In genomic region chr7:28054531-28055160, GRCh38 we compare ENCODE assay signal across 20 cellular contexts.
DNase-seq lines count a peak whose midpoint lies in the region; ATAC-seq and TF ChIP-seq lines count a peak whose summit lies in the region.
"Had no signal": no experiment of that assay in that cellular context is flagged by ENCODE, and none has a peak within 500 bp of the region (broad histone marks: within the 10 kb centered on the region; RNA-seq: fewer than 3 reads in every experiment).

No MANE protein-coding gene starts in this region.

- H3K27me3 ChIP-seq in HUES6 (ENCODE audit: control insufficient read depth, insufficient read depth, low read length) (no peaks in the 10 kb centered on the region), neural progenitor cell (no peaks in the 10 kb centered on the region), foreskin keratinocyte (no peaks in the 10 kb centered on the region)
- H3K27me3 ChIP-seq: upper lobe of left lung had no signal

- H3K27ac ChIP-seq in HUES6 (ENCODE audit: low read depth, low read length): peak overlapping the region; percentile 58; the same call in 1 of the 2 replicates
- no peak overlapping the region for H3K27ac ChIP-seq in neural progenitor cell
- no peak overlapping the region for H3K27ac ChIP-seq in foreskin keratinocyte
- H3K27ac ChIP-seq: upper lobe of left lung had no signal

- no peaks in the 10 kb centered on the region for H3F3A ChIP-seq in neural progenitor cell (ENCODE audit: low read depth)

- H3K27ac Mint-ChIP-seq in T-cell (peak overlapping the region; percentile 56 to 75), immature natural killer cell (peak overlapping the region; percentile 2 to 60 (median 36)), neural progenitor cell (no peak overlapping the region)
- H3K27ac Mint-ChIP-seq: activated B cell treated with CpG ODN at 0.5 μM for 24 hours; activated T-helper 2 cell treated with anti-CD3 and anti-CD28 coated beads, Interferon-gamma antibody, Interleukin-2, Interleukin-4, amounts not matched to agents 10 μg/mL and 5 μg/mL and 100 μg/mL, durations not matched to agents 14 hours and 24 hours and 36 hours; stimulated activated naive CD8-positive, alpha-beta T cell treated with anti-CD3 and anti-CD28 coated beads, Interleukin-15, Interleukin-2, amounts not matched to agents 100 ng/mL and 50 ng/mL, for 24 hours had no signal

- H3K36me3 ChIP-seq in HUES6 (ENCODE audit: control insufficient read depth, insufficient read depth, low read length) (no peaks in the 10 kb centered on the region), neural progenitor cell (no peaks in the 10 kb centered on the region)
- H3K36me3 ChIP-seq: upper lobe of left lung had no signal

- H3K4me1 ChIP-seq in HUES6 (ENCODE audit: control insufficient read depth, insufficient read depth, low read length): peaks cover 26% of the 10 kb centered on the region
- no peaks in the 10 kb centered on the region for H3K4me1 ChIP-seq in neural progenitor cell
- peaks cover 7% of the 10 kb centered on the region for H3K4me1 ChIP-seq in foreskin keratinocyte

- no peak overlapping the region for H2AFZ ChIP-seq in neural progenitor cell (replicated peaks)

- POLR2A ChIA-PET in T-cell (lab: Charles Lee): no interaction called here

- ATAC-seq in T-cell (replicated peaks in 1 of 4) (peak; percentile 37 to 85 (median 61)), foreskin keratinocyte (no peak)

- H3K36me3 Mint-ChIP-seq in T-cell (peaks cover 9% of the 10 kb centered on the region), immature natural killer cell (peaks cover 0 to 3% (median 0%) of the 10 kb centered on the region in 3 donors), neural progenitor cell (no peaks in the 10 kb centered on the region)

- H3K4me3 Mint-ChIP-seq in T-cell: peak overlapping the region in 1 of 3 donors; percentile 29
- H3K4me3 Mint-ChIP-seq in immature natural killer cell: peak overlapping the region in 4 of 5 donors; percentile 10 to 18 (median 14)
- H3K4me3 Mint-ChIP-seq in neural progenitor cell: no peak overlapping the region
- H3K4me3 Mint-ChIP-seq: activated B cell treated with CpG ODN at 0.5 μM for 24 hours; stimulated activated naive CD8-positive, alpha-beta T cell treated with anti-CD3 and anti-CD28 coated beads, Interleukin-15, Interleukin-2, amounts not matched to agents 100 ng/mL and 50 ng/mL, for 24 hours had no signal

- H3K4me1 Mint-ChIP-seq in T-cell: peaks cover 14 to 25% (median 19%) of the 10 kb centered on the region in 3 donors
- peaks cover 54 to 74% of the 10 kb centered on the region in 2 donors for H3K4me1 Mint-ChIP-seq in immature natural killer cell
- no peaks in the 10 kb centered on the region for H3K4me1 Mint-ChIP-seq in neural progenitor cell

- no peaks in the 10 kb centered on the region for H3K79me2 ChIP-seq in neural progenitor cell (ENCODE audit: low read depth)

- CTCF ChIA-PET in T-cell (lab: Charles Lee): no interaction called here

- H3K9ac ChIP-seq in HUES6 (ENCODE audit: low read length) (peak overlapping the region; percentile 9), neural progenitor cell (no peak overlapping the region)

- peak in 6 of 34 experiments; percentile 0 to 24 (median 4) for DNase-seq in T-cell
- peak; percentile 34 to 47 (median 39) for DNase-seq in immature natural killer cell
- peak; percentile 55 for DNase-seq in renal cortical epithelial cell (ENCODE audit: low read depth)
- no peak for DNase-seq in OCI-M2 (lab: John Stamatoyannopoulos, UW; ENCODE audit: unreplicated experiment)
- no peak for DNase-seq in neural progenitor cell (ENCODE audit: low spot score)
- DNase-seq in RPMI8226: no peak
- DNase-seq in foreskin keratinocyte: no peak
- DNase-seq: activated B cell treated with CpG ODN at 0.5 μM for 24 hours; activated CD8-positive, alpha-beta memory T cell treated with anti-CD3 and anti-CD28 coated beads for 24 hours; amygdala; C1 segment of cervical spinal cord; DMS153; glutamatergic neuron; KG1; NCI-H1092; NCI-H748 treated with DMSO at 0.1 percent for 48 hours; upper lobe of left lung had no signal

- TF ChIP-seq CTCF in neural progenitor cell (IDR thresholded peaks at IDR 0.05): no peak
- TF ChIP-seq CTCF in foreskin keratinocyte (conservative IDR thresholded peaks at IDR 0.05): no peak

- H3K9me3 Mint-ChIP-seq in T-cell: no peaks in the 10 kb centered on the region
- no peaks in the 10 kb centered on the region for H3K9me3 Mint-ChIP-seq in immature natural killer cell
- no peaks in the 10 kb centered on the region for H3K9me3 Mint-ChIP-seq in neural progenitor cell
- H3K9me3 Mint-ChIP-seq: activated T-helper 2 cell treated with anti-CD3 and anti-CD28 coated beads, Interferon-gamma antibody, Interleukin-2, Interleukin-4, amounts not matched to agents 10 μg/mL and 5 μg/mL and 100 μg/mL, durations not matched to agents 14 hours and 24 hours and 36 hours; stimulated activated naive CD8-positive, alpha-beta T cell treated with anti-CD3 and anti-CD28 coated beads, Interleukin-15, Interleukin-2, amounts not matched to agents 100 ng/mL and 50 ng/mL, for 24 hours had no signal

- H3K4me3 ChIP-seq in HUES6 (ENCODE audit: low read depth, low read length) (no peak overlapping the region), neural progenitor cell (no peak overlapping the region)
- H3K4me3 ChIP-seq: upper lobe of left lung had no signal

- no peaks in the 10 kb centered on the region for H3K9me3 ChIP-seq in HUES6 (ENCODE audit: control insufficient read depth, insufficient read depth, low read depth, low read length)
- no peaks in the 10 kb centered on the region for H3K9me3 ChIP-seq in neural progenitor cell (ENCODE audit: low read depth)
- H3K9me3 ChIP-seq: upper lobe of left lung had no signal

- H3K27me3 Mint-ChIP-seq in T-cell (no peaks in the 10 kb centered on the region), immature natural killer cell (ENCODE audit: low read depth in 3 of 3) (peaks cover 0 to 4% (median 4%) of the 10 kb centered on the region in 3 donors), neural progenitor cell (ENCODE audit: insufficient read depth, low read depth) (peaks cover 4% of the 10 kb centered on the region)
- H3K27me3 Mint-ChIP-seq: activated B cell treated with CpG ODN at 0.5 μM for 24 hours; stimulated activated naive CD8-positive, alpha-beta T cell treated with anti-CD3 and anti-CD28 coated beads, Interleukin-15, Interleukin-2, amounts not matched to agents 100 ng/mL and 50 ng/mL, for 24 hours had no signal

- no peak overlapping the region for H3K4me2 ChIP-seq in neural progenitor cell

- no peaks in the 10 kb centered on the region for H4K20me1 ChIP-seq in neural progenitor cell (ENCODE audit: low read depth)

Comparison
In these comparisons a context has a peak if more than half of its experiments do, and no peak if none do; other contexts are left out.
1. DNase-seq: peak in immature natural killer cell (3 of 3) and renal cortical epithelial cell (single experiment); none in OCI-M2 (single experiment), neural progenitor cell (single experiment), RPMI8226 (single experiment) and foreskin keratinocyte (0 of 2).